ENCODE assay signal across 8 cellular contexts in genomic region chr12:50764861-50765324, GRCh38. TPM values are rescaled to one million over a fixed set of nuclear protein-coding genes. Genes with fewer than 3 reads are reported as not detected.
DNase-seq lines count a peak whose midpoint lies in the region; ATAC-seq and TF ChIP-seq lines count a peak whose summit lies in the region.

No MANE protein-coding gene starts in this region.

- H3K4me1 Mint-ChIP-seq in natural killer cell, result peaks cover 26 to 41% of the 10 kb centered on the region in 2 donors

- peak overlapping the region; percentile 91 to 99 for H3K27ac ChIP-seq in esophagus (ENCODE audit: low read depth in 2 of 2, low read length in 1 of 2)
- H3K27ac ChIP-seq in aorta (ENCODE audit: low read depth in 1 of 2, low read length in 2 of 2), result peak overlapping the region; percentile 34 to 78

- H3K9me3 Mint-ChIP-seq in natural killer cell, result no peaks in the 10 kb centered on the region

- no peaks in the 10 kb centered on the region for H3K27me3 Mint-ChIP-seq in natural killer cell (ENCODE audit: low read depth in 2 of 2)

- no peaks in the 10 kb centered on the region for H3K9me2 ChIP-seq in Loucy (replicated peaks; ENCODE audit: low read depth, low read length)

- WGBS in esophagus, 2 donors, result 0 to 1% methylated on average over 17 of the region's 17 CpGs
- 1% methylated on average over 17 of the region's 17 CpGs for WGBS in aorta, 2 donors

- ATAC-seq in GM21447 (IDR thresholded peaks at IDR 0.05; ENCODE audit: unreplicated experiment) (peak; percentile 32), natural killer cell (peak in 1 of 3 donors; percentile 1), aorta (ENCODE audit: low FRiP score) (peak; percentile 69), GM19463 (IDR thresholded peaks at IDR 0.05; ENCODE audit: unreplicated experiment) (no peak)

- H3K36me3 ChIP-seq in Loucy (ENCODE audit: insufficient read depth, low read length), result no peaks in the 10 kb centered on the region; the same call in 1 of the 2 replicates
- H3K36me3 ChIP-seq in esophagus (ENCODE audit: control insufficient read depth in 2 of 2, insufficient read depth in 2 of 2, low read length in 1 of 2), result no peaks in the 10 kb centered on the region
- no peaks in the 10 kb centered on the region for H3K36me3 ChIP-seq in aorta (ENCODE audit: control insufficient read depth in 1 of 2, insufficient read depth in 2 of 2, low read length in 1 of 2)

- H3K4me3 ChIP-seq in Loucy (ENCODE audit: low read length, poor library complexity, severe bottlenecking) (peak overlapping the region; percentile 82), esophagus (ENCODE audit: low read depth in 1 of 2, low read length in 2 of 2) (peak overlapping the region; percentile 60 to 74), aorta (ENCODE audit: low read length in 2 of 2) (peak overlapping the region; percentile 78 to 100)

- H2AFZ ChIP-seq in Loucy (ENCODE audit: low read length), result peak overlapping the region; percentile 94

- peak overlapping the region; percentile 91 to 93 for H3K27ac Mint-ChIP-seq in natural killer cell

- H3K4me3 Mint-ChIP-seq in natural killer cell, result peak overlapping the region; percentile 97

- H3K36me3 Mint-ChIP-seq in natural killer cell, result no peaks in the 10 kb centered on the region

- H3F3A ChIP-seq in Loucy (ENCODE audit: low read depth), result no peaks in the 10 kb centered on the region

- H3K4me2 ChIP-seq in Loucy (ENCODE audit: low read depth, low read length, poor library complexity, severe bottlenecking), result peak overlapping the region; percentile 87

- intact Hi-C loops in natural killer cell (cut with micrococcal nuclease) (loop anchor here (1.0 to 5.0 kb wide), 5 partner anchors 60 to 587 kb away; a partner anchor contains a TSS), aorta (cut with DNase I) (loop anchor here in 1 of 2 donors (5.0 kb wide), 1 partner anchor 222 kb away; no protein-coding TSS in a partner anchor)

- H3K27me3 ChIP-seq in Loucy (ENCODE audit: insufficient read depth, low read length, poor library complexity, severe bottlenecking) (no peaks in the 10 kb centered on the region), esophagus (ENCODE audit: control insufficient read depth in 1 of 2, insufficient read depth in 2 of 2, low read length in 2 of 2) (no peaks in the 10 kb centered on the region), aorta (ENCODE audit: control insufficient read depth in 1 of 2, insufficient read depth in 2 of 2, low read length in 1 of 2) (no peaks in the 10 kb centered on the region)

- TF ChIP-seq CTCF in Loucy (conservative IDR thresholded peaks at IDR 0.05; ENCODE audit: low read length) (no peak), natural killer cell (IDR thresholded peaks at IDR 0.05) (no peak)

- H3K9ac ChIP-seq in Loucy (ENCODE audit: low read depth, low read length, poor library complexity, severe bottlenecking), result peak overlapping the region; percentile 96

- no peaks in the 10 kb centered on the region for H3K9me3 ChIP-seq in Loucy (ENCODE audit: insufficient read depth, low read depth, low read length)
- H3K9me3 ChIP-seq in esophagus (ENCODE audit: control insufficient read depth in 2 of 2, insufficient read depth in 1 of 2, low read depth in 1 of 2, low read length in 1 of 2), result no peaks in the 10 kb centered on the region
- no peaks in the 10 kb centered on the region for H3K9me3 ChIP-seq in aorta (ENCODE audit: control insufficient read depth, low read length)

- peaks cover 27% of the 10 kb centered on the region for H4K20me1 ChIP-seq in Loucy (ENCODE audit: insufficient read depth, low read length, poor library complexity, severe bottlenecking)

- DNase-seq in DMS53 treated with DMSO at 0.1 percent for 48 hours (lab: John Stamatoyannopoulos, UW; ENCODE audit: unreplicated experiment), result peak; percentile 49
- peak; percentile 43 for DNase-seq in activated CD4-positive, alpha-beta T cell treated with anti-CD3 and anti-CD28 coated beads, Interleukin-2, amount 50 U/mL, for 1 hour
- DNase-seq in natural killer cell, result no peak
- DNase-seq in aorta, result no peak

- H3K4me1 ChIP-seq in Loucy (ENCODE audit: insufficient read depth, low read length, poor library complexity, severe bottlenecking), result peaks cover 42% of the 10 kb centered on the region
- no peaks in the 10 kb centered on the region for H3K4me1 ChIP-seq in esophagus (ENCODE audit: control insufficient read depth in 2 of 2, insufficient read depth in 2 of 2, low read length in 1 of 2)
- H3K4me1 ChIP-seq in aorta (ENCODE audit: control insufficient read depth in 1 of 2, insufficient read depth in 2 of 2, low read length in 2 of 2), result peaks cover 0 to 7% of the 10 kb centered on the region in 2 donors

- H3K79me2 ChIP-seq in Loucy (ENCODE audit: insufficient read depth, low read length), result peaks cover 72% of the 10 kb centered on the region

RNA-seq across cellular contexts. Expression of gene ATF1, which starts 1.0 kb away (rescaled TPM):
- polyA plus RNA-seq in esophagus (1 to 10 TPM; 4.2 to 9.7 TPM), aorta (10 to 100 TPM; 10.8 to 22.5 TPM)
- total RNA-seq in natural killer cell (10 to 100 TPM; 20.1 to 36.8 (median 23.1) TPM), aorta (10 to 100 TPM; 30.9 to 39.0 TPM)

Comparison
In these comparisons a context has a peak if more than half of its experiments do, and no peak if none do; other contexts are left out.
1. DNase-seq: peak in DMS53 treated with DMSO at 0.1 percent for 48 hours (single experiment) and activated CD4-positive, alpha-beta T cell treated with anti-CD3 and anti-CD28 coated beads, Interleukin-2, amount 50 U/mL, for 1 hour (single experiment); none in natural killer cell (single experiment) and aorta (0 of 2).
2. Peak in every context shown above with its lines, with median percentiles within 50 percentile points of each other: H3K4me3 ChIP-seq.